Comparison of ENCODE assay signal across 22 cellular contexts in genomic region chr11:71305451-71306125, GRCh38. TPM values are rescaled to one million over a fixed set of nuclear protein-coding genes. Genes with fewer than 3 reads are reported as not detected.
DNase-seq lines count a peak whose midpoint lies in the region; ATAC-seq and TF ChIP-seq lines count a peak whose summit lies in the region.
"Had no signal": no experiment of that assay in that cellular context is flagged by ENCODE, and none has a peak within 500 bp of the region (broad histone marks: within the 10 kb centered on the region; RNA-seq: fewer than 3 reads in every experiment).

No MANE protein-coding gene starts in this region.

- peaks cover 5% of the 10 kb centered on the region for H3K4me1 Mint-ChIP-seq in stimulated activated effector memory CD8-positive, alpha-beta T cell treated with anti-CD3 and anti-CD28 coated beads, Interleukin-12 subunit alpha, Interleukin-12 subunit beta, amount 100 ng/mL, for 72 hours
- H3K4me1 Mint-ChIP-seq in GM23338, result peaks cover 4% of the 10 kb centered on the region; the same call in 2 of the 3 replicates

- H3K27me3 Mint-ChIP-seq in GM23338 (ENCODE audit: insufficient read depth, low read depth, poor library complexity), result peaks cover 14% of the 10 kb centered on the region

- no peak overlapping the region for H2AFZ ChIP-seq in GM23338
- H2AFZ ChIP-seq: hepatocyte had no signal

- no peak overlapping the region for H3K4me3 ChIP-seq in GM23338
- H3K4me3 ChIP-seq: hepatocyte, pancreas had no signal

- no peaks in the 10 kb centered on the region for H3K27me3 ChIP-seq in GM23338 (ENCODE audit: insufficient read depth)
- H3K27me3 ChIP-seq: brain microvascular endothelial cell, hepatocyte, pancreas had no signal

- DNase-seq in GM03348 (ENCODE audit: low spot score) (peak; percentile 1), M059J (ENCODE audit: low read depth) (peak; percentile 14), hepatic stellate cell (ENCODE audit: low spot score) (peak; percentile 27), sciatic nerve (ENCODE audit: low spot score) (peak; percentile 38), dermis blood vessel endothelial cell (no peak), MV-4-11 (lab: John Stamatoyannopoulos, UW) (no peak), GM23338 (ENCODE audit: low spot score) (no peak)
- DNase-seq in stimulated activated effector memory CD8-positive, alpha-beta T cell treated with anti-CD3 and anti-CD28 coated beads, Interleukin-12 subunit alpha, Interleukin-12 subunit beta, amount 100 ng/mL, for 72 hours (ENCODE audit: low spot score in 2 of 2), result no peak
- DNase-seq: brain microvascular endothelial cell; DMS79 treated with DMSO at 0.1 percent for 48 hours; mammary epithelial cell; NCI-H1092 treated with DMSO at 0.1 percent for 48 hours; NCI-H2081 treated with DMSO at 0.1 percent for 48 hours; RPMI8226; stimulated activated CD4-positive, alpha-beta T cell treated with anti-CD3 and anti-CD28 coated beads, Interleukin-1b, Interleukin-23, amount 100 ng/mL, for 48 hours; stimulated activated naive CD8-positive, alpha-beta T cell treated with anti-CD3 and anti-CD28 coated beads, Interleukin-15, Interleukin-2, amounts not matched to agents 100 U/mL and 50 U/mL, for 24 hours; T1000 had no signal

- no peak overlapping the region for H3K27ac Mint-ChIP-seq in stimulated activated effector memory CD8-positive, alpha-beta T cell treated with anti-CD3 and anti-CD28 coated beads, Interleukin-12 subunit alpha, Interleukin-12 subunit beta, amount 100 ng/mL, for 72 hours
- H3K27ac Mint-ChIP-seq in GM23338, result no peak overlapping the region
- H3K27ac Mint-ChIP-seq: activated T-helper 2 cell treated with anti-CD3 and anti-CD28 coated beads, Interferon-gamma antibody, Interleukin-2, Interleukin-4, amounts not matched to agents 10 μg/mL and 5 μg/mL and 100 μg/mL, durations not matched to agents 14 hours and 24 hours and 36 hours; dendritic cell treated with granulocyte-macrophage colony-stimulating factor and Interleukin-4, amounts not matched to agents 40 ng/mL and 50 ng/mL, for 4 days had no signal

- H3K27ac ChIP-seq in GM23338 (ENCODE audit: low read depth), result no peak overlapping the region
- H3K27ac ChIP-seq: brain microvascular endothelial cell, hepatocyte, pancreas had no signal

- intact Hi-C loops in sciatic nerve (cut with DNase I), result no loop called here

- no peaks in the 10 kb centered on the region for H4K20me1 ChIP-seq in GM23338 (replicated peaks; ENCODE audit: insufficient read depth)

- TF ChIP-seq CTCF in GM23338 (conservative IDR thresholded peaks at IDR 0.05; ENCODE audit: low read depth in 2 of 2), result no peak

- H3K36me3 ChIP-seq in GM23338 (ENCODE audit: insufficient read depth), result no peaks in the 10 kb centered on the region
- H3K36me3 ChIP-seq: brain microvascular endothelial cell, pancreas had no signal

- no peak overlapping the region for H3K4me2 ChIP-seq in GM23338
- H3K4me2 ChIP-seq: hepatocyte had no signal

- H3K9me3 Mint-ChIP-seq in stimulated activated effector memory CD8-positive, alpha-beta T cell treated with anti-CD3 and anti-CD28 coated beads, Interleukin-12 subunit alpha, Interleukin-12 subunit beta, amount 100 ng/mL, for 72 hours, result no peaks in the 10 kb centered on the region
- H3K9me3 Mint-ChIP-seq in GM23338, result no peaks in the 10 kb centered on the region
- H3K9me3 Mint-ChIP-seq: activated T-helper 2 cell treated with anti-CD3 and anti-CD28 coated beads, Interferon-gamma antibody, Interleukin-2, Interleukin-4, amounts not matched to agents 10 μg/mL and 5 μg/mL and 100 μg/mL, durations not matched to agents 14 hours and 24 hours and 36 hours; dendritic cell treated with granulocyte-macrophage colony-stimulating factor and Interleukin-4, amounts not matched to agents 40 ng/mL and 50 ng/mL, for 4 days had no signal

- no peak for ATAC-seq in sciatic nerve
- no peak for ATAC-seq in stimulated activated effector memory CD8-positive, alpha-beta T cell treated with anti-CD3 and anti-CD28 coated beads, Interleukin-12 subunit alpha, Interleukin-12 subunit beta, amount 100 ng/mL, for 72 hours
- no peak for ATAC-seq in GM23338
- ATAC-seq: pancreas; stimulated activated naive CD8-positive, alpha-beta T cell treated with anti-CD3 and anti-CD28 coated beads, Interleukin-15, Interleukin-2, amounts not matched to agents 100 U/mL and 50 U/mL, for 24 hours had no signal

- H3K36me3 Mint-ChIP-seq in stimulated activated effector memory CD8-positive, alpha-beta T cell treated with anti-CD3 and anti-CD28 coated beads, Interleukin-12 subunit alpha, Interleukin-12 subunit beta, amount 100 ng/mL, for 72 hours, result no peaks in the 10 kb centered on the region
- H3K36me3 Mint-ChIP-seq in GM23338 (ENCODE audit: low read depth), result no peaks in the 10 kb centered on the region; the same call in 2 of the 3 replicates

- no peaks in the 10 kb centered on the region for H3K79me2 ChIP-seq in GM23338 (replicated peaks; ENCODE audit: insufficient read depth)
- H3K79me2 ChIP-seq: hepatocyte had no signal

- no peaks in the 10 kb centered on the region for H3F3A ChIP-seq in GM23338 (replicated peaks; ENCODE audit: low read depth)

- H3K9me2 ChIP-seq in GM23338 (ENCODE audit: insufficient read depth), result no peaks in the 10 kb centered on the region

- H3K4me3 Mint-ChIP-seq in stimulated activated effector memory CD8-positive, alpha-beta T cell treated with anti-CD3 and anti-CD28 coated beads, Interleukin-12 subunit alpha, Interleukin-12 subunit beta, amount 100 ng/mL, for 72 hours, result no peak overlapping the region
- H3K4me3 Mint-ChIP-seq in GM23338, result no peak overlapping the region
- H3K4me3 Mint-ChIP-seq: dendritic cell treated with granulocyte-macrophage colony-stimulating factor and Interleukin-4, amounts not matched to agents 40 ng/mL and 50 ng/mL, for 4 days had no signal

- H3K4me1 ChIP-seq in GM23338 (ENCODE audit: insufficient read depth), result no peaks in the 10 kb centered on the region; the same call in 1 of the 2 replicates

TF ChIP-seq in GM23338, 12 proteins besides CTCF, POLR2A, EP300 and RAD21 (continues in another document):
- TF ChIP-seq ZNF462 (CRISPR knock-in tag; IDR thresholded peaks at IDR 0.05) (no peak), EZH2phosphoT487 (IDR thresholded peaks at IDR 0.05; ENCODE audit: unreplicated experiment) (no peak), ZNF114 (CRISPR knock-in tag; IDR thresholded peaks at IDR 0.05) (no peak), STAT1 (IDR thresholded peaks at IDR 0.05; ENCODE audit: unreplicated experiment) (no peak)

RNA-seq across cellular contexts. Expression of gene SHANK2, which starts 53.2 kb away (rescaled TPM):
- total RNA-seq in M059J (2014; rRNA removed; shearing (Covaris generic)), result not detected in 2 replicates
- total RNA-seq in sciatic nerve (3.7 TPM), dermis blood vessel endothelial cell (0.37 and 0.68 TPM in 2 replicates)
- 73.1 and 81.4 TPM in 2 replicates for total RNA-seq in GM23338 (2014; rRNA removed; shearing (Covaris generic))
- polyA plus RNA-seq in GM23338 (2016; fragmentation: Nextera tagmentation; extraction: Ambion mirVana), result 16.7 and 22.0 TPM in 2 replicates
- total RNA-seq: activated T-helper 2 cell treated with anti-CD3 and anti-CD28 coated beads, Interferon-gamma antibody, Interleukin-2, Interleukin-4, amounts not matched to agents 10 μg/mL and 5 μg/mL and 100 μg/mL, durations not matched to agents 14 hours and 24 hours and 36 hours; endothelial cell of umbilical vein had no signal
- polyA plus RNA-seq: endothelial cell of umbilical vein had no signal

Comparison
In these comparisons a context has a peak if more than half of its experiments do, and no peak if none do; other contexts are left out.
1. DNase-seq: peak in GM03348 (single experiment), M059J (single experiment), hepatic stellate cell (single experiment) and sciatic nerve (single experiment); none in dermis blood vessel endothelial cell (single experiment), MV-4-11 (single experiment), stimulated activated effector memory CD8-positive, alpha-beta T cell treated with anti-CD3 and anti-CD28 coated beads, Interleukin-12 subunit alpha, Interleukin-12 subunit beta, amount 100 ng/mL, for 72 hours (0 of 2) and GM23338 (single experiment).
2. RNA of gene SHANK2, which starts 53.2 kb away (total RNA-seq): 73.1 to 81.4 TPM in GM23338; 3.7 TPM in sciatic nerve (single experiment), 0.37 to 0.68 TPM in dermis blood vessel endothelial cell and not detected in M059J; every median in the first group is over 10 times any median in the second.